Comparison of ENCODE assay signal across 33 cellular contexts in genomic region chrX:139198936-139199335, GRCh38.
"Had no signal": no experiment of that assay in that cellular context is flagged by ENCODE, and none has a peak within 500 bp of the region (broad histone marks: within the 10 kb centered on the region; RNA-seq: fewer than 3 reads in every experiment).

No MANE protein-coding gene starts in this region.

- H3K36me3 ChIP-seq: adrenal gland, brain microvascular endothelial cell, breast epithelium, WERI-Rb-1 had no signal

- H3K4me1 ChIP-seq: adrenal gland, body of pancreas, breast epithelium had no signal

- ATAC-seq: activated CD4-positive, alpha-beta T cell treated with anti-CD3 and anti-CD28 coated beads for 36 hours; activated CD4-positive, CD25-positive, alpha-beta regulatory T cell treated with anti-CD3 and anti-CD28 coated beads, Interleukin-2, amount 50 U/mL, for 24 hours; activated CD8-positive, alpha-beta memory T cell treated with anti-CD3 and anti-CD28 coated beads, Interleukin-2, amount 10 ng/mL, durations not matched to agents 7 days and 5 days; activated CD8-positive, alpha-beta T cell treated with anti-CD3 and anti-CD28 coated beads, Interleukin-2, amount 10 ng/mL, durations not matched to agents 7 days and 5 days; activated naive CD4-positive, alpha-beta T cell treated with anti-CD3 and anti-CD28 coated beads, Interleukin-2, amount 50 U/mL, for 72 hours; body of pancreas; WTC11 had no signal

- H3K27ac ChIP-seq: adrenal gland, body of pancreas, brain microvascular endothelial cell, WERI-Rb-1 had no signal

- DNase-seq: activated CD4-positive, alpha-beta memory T cell treated with anti-CD3 and anti-CD28 coated beads, Interleukin-2, amount 10 ng/mL, durations not matched to agents 7 days and 5 days; activated CD4-positive, alpha-beta T cell treated with anti-CD3 and anti-CD28 coated beads for 1 hour; activated CD4-positive, alpha-beta T cell treated with anti-CD3 and anti-CD28 coated beads for 36 hours; activated CD4-positive, alpha-beta T cell treated with anti-CD3 and anti-CD28 coated beads for 48 hours; activated CD4-positive, alpha-beta T cell treated with anti-CD3 and anti-CD28 coated beads, Interleukin-2, amount 10 ng/mL, durations not matched to agents 7 days and 5 days; activated CD4-positive, alpha-beta T cell treated with anti-CD3 and anti-CD28 coated beads, Interleukin-2, amount 50 U/mL, for 48 hours; activated CD4-positive, CD25-positive, alpha-beta regulatory T cell; activated CD8-positive, alpha-beta memory T cell treated with anti-CD3 and anti-CD28 coated beads for 24 hours; activated CD8-positive, alpha-beta memory T cell treated with anti-CD3 and anti-CD28 coated beads, Interleukin-2, amount 10 ng/mL, durations not matched to agents 7 days and 5 days; activated CD8-positive, alpha-beta memory T cell treated with anti-CD3 and anti-CD28 coated beads, Interleukin-2, amount 50 U/mL, for 48 hours; activated CD8-positive, alpha-beta T cell treated with anti-CD3 and anti-CD28 coated beads, Interleukin-2, amount 10 ng/mL, durations not matched to agents 7 days and 5 days; activated effector memory CD4-positive, alpha-beta T cell treated with Interleukin-2 at 50 U/mL for 16 hours; activated gamma-delta T cell; activated naive CD4-positive, alpha-beta T cell treated with anti-CD3 and anti-CD28 coated beads, Interleukin-2, amount 50 U/mL, for 16 hours; activated naive CD4-positive, alpha-beta T cell treated with Interleukin-2 at 50 U/mL for 16 hours; activated naive CD8-positive, alpha-beta T cell treated with anti-CD3 and anti-CD28 coated beads for 36 hours; activated T-cell treated with anti-CD3 and anti-CD28 coated beads, Interleukin-2, amount 50 U/mL, for 24 hours; activated T-cell treated with anti-CD3 and anti-CD28 coated beads, Interleukin-2, amount 50 U/mL, for 48 hours; adrenal gland; amniotic stem cell; aorta; body of pancreas; brain microvascular endothelial cell; central memory CD4-positive, alpha-beta T cell; T-helper 1 cell; T-helper 2 cell; T-helper 9 cell; WERI-Rb-1 had no signal

- H3K9me3 ChIP-seq: adrenal gland, body of pancreas, breast epithelium had no signal

- FAIRE-seq: TTC549 had no signal

- H3K4me3 ChIP-seq: adrenal gland, body of pancreas, breast epithelium had no signal

- H3K27me3 ChIP-seq: body of pancreas had no signal
